ENCODE assay signal across 31 cellular contexts in the genomic region with DNA sequence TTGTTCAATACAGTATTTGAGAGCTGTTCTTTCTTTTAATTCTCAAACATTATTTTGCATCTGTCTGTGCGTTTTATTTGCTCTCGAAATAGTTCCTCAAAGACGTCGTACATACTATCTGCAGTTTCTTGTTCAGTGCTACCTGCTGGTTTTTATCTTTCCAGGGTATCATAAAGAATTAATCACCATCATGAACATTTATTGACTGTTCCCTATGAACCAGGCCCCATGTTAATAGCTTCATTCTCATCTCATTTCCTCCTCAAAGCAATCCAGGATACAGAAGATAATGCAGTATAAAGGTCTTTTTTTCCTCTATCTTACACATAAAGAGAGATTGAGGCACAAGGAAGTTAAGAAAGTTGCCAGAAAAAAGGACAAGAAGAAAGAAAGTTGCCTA.
"Had no signal": no experiment of that assay in that cellular context is flagged by ENCODE, and none has a peak within 500 bp of the region (broad histone marks: within the 10 kb centered on the region; RNA-seq: fewer than 3 reads in every experiment).

No MANE protein-coding gene starts in this region.

- H3K9me3 ChIP-seq: ovary, psoas muscle, right lobe of liver, sigmoid colon, spleen, stomach, thoracic aorta, thyroid gland, tibial nerve, upper lobe of left lung, vagina had no signal

- FAIRE-seq: urothelium cell line had no signal

- DNase-seq: naive thymus-derived CD4-positive, alpha-beta T cell; natural killer cell; nephron progenitor cell; occipital lobe; ovary; posterior cingulate gyrus; psoas muscle; right cardiac atrium; right lobe of liver; sigmoid colon; spleen; stimulated activated CD4-positive, alpha-beta T cell treated with anti-CD3 and anti-CD28 coated beads, Interleukin-12 subunit alpha, Interleukin-12 subunit beta, amount 100 ng/mL, for 4 hours; stimulated activated CD4-positive, alpha-beta T cell treated with anti-CD3 and anti-CD28 coated beads, Interleukin-1b, Interleukin-23, amount 100 ng/mL, for 48 hours; stimulated activated CD4-positive, alpha-beta T cell treated with anti-CD3 and anti-CD28 coated beads, Interleukin-2, amount 100 ng/mL, for 48 hours; stimulated activated CD4-positive, alpha-beta T cell treated with anti-CD3 and anti-CD28 coated beads, Interleukin-4, amount 100 ng/mL, for 24 hours; stimulated activated naive B cell treated with anti-CD40 and anti-IgM and Interleukin-4, amounts not matched to agents 10 μg/mL and 1 μg/mL and 100 μg/mL, for 72 hours; stimulated activated naive CD4-positive, alpha-beta T cell treated with Interleukin-2 at 50 U/mL for 16 hours; stomach; thyroid gland; trophoblast cell; upper lobe of left lung had no signal

- H3K9me3 Mint-ChIP-seq: naive thymus-derived CD4-positive, alpha-beta T cell; neural crest cell; stimulated activated effector memory CD8-positive, alpha-beta T cell treated with anti-CD3 and anti-CD28 coated beads, Interleukin-12 subunit alpha, Interleukin-12 subunit beta, amount 100 ng/mL, for 72 hours; stimulated activated naive B cell treated with anti-CD40 and anti-IgM and Interleukin-4, amounts not matched to agents 10 μg/mL and 1 μg/mL and 100 μg/mL, for 72 hours; stimulated activated naive CD8-positive, alpha-beta T cell treated with anti-CD3 and anti-CD28 coated beads, Interleukin-15, Interleukin-2, amounts not matched to agents 100 ng/mL and 50 ng/mL, for 24 hours had no signal

- H3K36me3 ChIP-seq: ovary, right lobe of liver, sigmoid colon, spleen, stomach, thoracic aorta, thyroid gland, tibial nerve, upper lobe of left lung, vagina had no signal

- H3K4me1 Mint-ChIP-seq: naive thymus-derived CD4-positive, alpha-beta T cell; natural killer cell; stimulated activated effector memory CD8-positive, alpha-beta T cell treated with anti-CD3 and anti-CD28 coated beads, Interleukin-12 subunit alpha, Interleukin-12 subunit beta, amount 100 ng/mL, for 72 hours; stimulated activated naive B cell treated with anti-CD40 and anti-IgM and Interleukin-4, amounts not matched to agents 10 μg/mL and 1 μg/mL and 100 μg/mL, for 72 hours had no signal

- H3K36me3 Mint-ChIP-seq: naive thymus-derived CD4-positive, alpha-beta T cell; natural killer cell; stimulated activated effector memory CD8-positive, alpha-beta T cell treated with anti-CD3 and anti-CD28 coated beads, Interleukin-12 subunit alpha, Interleukin-12 subunit beta, amount 100 ng/mL, for 72 hours; stimulated activated naive B cell treated with anti-CD40 and anti-IgM and Interleukin-4, amounts not matched to agents 10 μg/mL and 1 μg/mL and 100 μg/mL, for 72 hours had no signal

- H3K4me1 ChIP-seq: psoas muscle, right lobe of liver, sigmoid colon, spleen, stomach, thyroid gland, tibial nerve, upper lobe of left lung, vagina had no signal

- ATAC-seq: naive thymus-derived CD4-positive, alpha-beta T cell; natural killer cell; psoas muscle; right cardiac atrium; right lobe of liver; stimulated activated effector memory CD8-positive, alpha-beta T cell treated with anti-CD3 and anti-CD28 coated beads, Interleukin-12 subunit alpha, Interleukin-12 subunit beta, amount 100 ng/mL, for 72 hours; stimulated activated naive B cell treated with anti-CD40 and anti-IgM and Interleukin-4, amounts not matched to agents 10 μg/mL and 1 μg/mL and 100 μg/mL, for 72 hours had no signal

- H3K4me3 Mint-ChIP-seq: naive thymus-derived CD4-positive, alpha-beta T cell; natural killer cell; nephron progenitor cell; neural crest cell; stimulated activated effector memory CD8-positive, alpha-beta T cell treated with anti-CD3 and anti-CD28 coated beads, Interleukin-12 subunit alpha, Interleukin-12 subunit beta, amount 100 ng/mL, for 72 hours; stimulated activated naive B cell treated with anti-CD40 and anti-IgM and Interleukin-4, amounts not matched to agents 10 μg/mL and 1 μg/mL and 100 μg/mL, for 72 hours; stimulated activated naive CD8-positive, alpha-beta T cell treated with anti-CD3 and anti-CD28 coated beads, Interleukin-15, Interleukin-2, amounts not matched to agents 100 ng/mL and 50 ng/mL, for 24 hours had no signal

- H3K27ac Mint-ChIP-seq: naive thymus-derived CD4-positive, alpha-beta T cell; natural killer cell; progenitor cell of endocrine pancreas; stimulated activated effector memory CD8-positive, alpha-beta T cell treated with anti-CD3 and anti-CD28 coated beads, Interleukin-12 subunit alpha, Interleukin-12 subunit beta, amount 100 ng/mL, for 72 hours; stimulated activated naive B cell treated with anti-CD40 and anti-IgM and Interleukin-4, amounts not matched to agents 10 μg/mL and 1 μg/mL and 100 μg/mL, for 72 hours; stimulated activated naive CD8-positive, alpha-beta T cell treated with anti-CD3 and anti-CD28 coated beads, Interleukin-15, Interleukin-2, amounts not matched to agents 100 ng/mL and 50 ng/mL, for 24 hours had no signal

- H3K27ac ChIP-seq: ovary, parathyroid adenoma, psoas muscle, right lobe of liver, sigmoid colon, spleen, stomach, thoracic aorta, thyroid gland, tibial nerve, upper lobe of left lung, vagina had no signal

- H3K4me3 ChIP-seq: ovary, psoas muscle, right lobe of liver, sigmoid colon, smooth muscle cell, spleen, stomach, thoracic aorta, thyroid gland, tibial nerve, upper lobe of left lung, vagina had no signal

- H3K27me3 Mint-ChIP-seq: naive thymus-derived CD4-positive, alpha-beta T cell; progenitor cell of endocrine pancreas; stimulated activated naive CD8-positive, alpha-beta T cell treated with anti-CD3 and anti-CD28 coated beads, Interleukin-15, Interleukin-2, amounts not matched to agents 100 ng/mL and 50 ng/mL, for 24 hours had no signal

- H3K27me3 ChIP-seq: ovary, right lobe of liver, sigmoid colon, spleen, stomach, thyroid gland, tibial nerve, upper lobe of left lung, vagina had no signal
